In genomic region chr4:3855646-3856045, GRCh38 we compare ENCODE assay signal across 9 cellular contexts.
"Had no signal": no experiment of that assay in that cellular context is flagged by ENCODE, and none has a peak within 500 bp of the region (broad histone marks: within the 10 kb centered on the region; RNA-seq: fewer than 3 reads in every experiment).

No MANE protein-coding gene starts in this region.

- H3K9ac ChIP-seq: GM23248, KMS-11 had no signal

- FAIRE-seq: H54, HTR-8/SVneo had no signal

- DNase-seq: GM23248, GOT3, H9, HCEC 1CT, Karpas-422, KBM-7 had no signal

- H3K27ac ChIP-seq: GM23248, KMS-11 had no signal

- H3K4me2 ChIP-seq: KMS-11 had no signal

- H2AFZ ChIP-seq: GM23248 had no signal

- H3K4me3 ChIP-seq: GM23248 had no signal
